17 cellular contexts compared by ENCODE assay signal in genomic region chr1:6832789-6833188, GRCh38. TPM values are rescaled to one million over a fixed set of nuclear protein-coding genes. Genes with fewer than 3 reads are reported as not detected.
DNase-seq lines count a peak whose midpoint lies in the region; ATAC-seq, FAIRE-seq and TF ChIP-seq lines count a peak whose summit lies in the region.
"Had no signal": no experiment of that assay in that cellular context is flagged by ENCODE, and none has a peak within 500 bp of the region (broad histone marks: within the 10 kb centered on the region; RNA-seq: fewer than 3 reads in every experiment).

No MANE protein-coding gene starts in this region.

- H3K4me3 ChIP-seq in GM12865 (ENCODE audit: low read depth, low read length) (no peak overlapping the region), pancreas (no peak overlapping the region)
- H3K4me3 ChIP-seq: spleen had no signal

- H3K9me3 ChIP-seq in pancreas = no peaks in the 10 kb centered on the region
- H3K9me3 ChIP-seq: spleen had no signal

- intact Hi-C loops in pancreas (cut with DNase I) = no loop called here
- intact Hi-C loops in activated naive CD4-positive, alpha-beta T cell treated with anti-CD3 and anti-CD28 coated beads for 36 hours (cut with micrococcal nuclease) = no loop called here

- no peaks in the 10 kb centered on the region for H3K27me3 ChIP-seq in pancreas
- H3K27me3 ChIP-seq: foreskin keratinocyte, spleen had no signal

- peak in 3 of 4 donors; percentile 53 to 56 (median 55) for ATAC-seq in pancreas
- ATAC-seq: foreskin keratinocyte had no signal

- H3K27me3 Mint-ChIP-seq in activated naive CD4-positive, alpha-beta T cell treated with anti-CD3 and anti-CD28 coated beads for 36 hours (ENCODE audit: low read depth) = no peaks in the 10 kb centered on the region
- H3K27me3 Mint-ChIP-seq: activated naive CD8-positive, alpha-beta T cell treated with anti-CD3 and anti-CD28 coated beads for 36 hours had no signal

- H3K27ac ChIP-seq in pancreas = no peak overlapping the region
- H3K27ac ChIP-seq: foreskin keratinocyte, parathyroid adenoma, spleen had no signal

- H3K4me1 ChIP-seq in pancreas = peaks cover 0 to 18% (median 8%) of the 10 kb centered on the region in 3 donors
- H3K4me1 ChIP-seq: foreskin keratinocyte, parathyroid adenoma had no signal

- TF ChIP-seq CTCF in GM12865 (IDR thresholded peaks at IDR 0.05; ENCODE audit: insufficient read depth, low read depth, low read length, missing control alignments) = no peak
- no peak for TF ChIP-seq CTCF in pancreas (IDR thresholded peaks at IDR 0.05)

- CTCF ChIA-PET in activated naive CD4-positive, alpha-beta T cell treated with anti-CD3 and anti-CD28 coated beads for 36 hours (lab: Charles Lee) = no interaction called here

- H3K4me3 Mint-ChIP-seq in activated naive CD4-positive, alpha-beta T cell treated with anti-CD3 and anti-CD28 coated beads for 36 hours = no peak overlapping the region
- H3K4me3 Mint-ChIP-seq: activated naive CD8-positive, alpha-beta T cell treated with anti-CD3 and anti-CD28 coated beads for 36 hours; T-helper 2 cell treated with Interferon-gamma antibody and Interleukin-4, amounts not matched to agents 5 μg/mL and 100 μg/mL, for 36 hours had no signal

- DNase-seq in GM12865 (ENCODE audit: low read depth) = peak; percentile 26
- DNase-seq in NCI-H187 treated with DMSO at 0.1 percent for 48 hours (lab: John Stamatoyannopoulos, UW) = peak; percentile 67
- peak; percentile 59 for DNase-seq in SHP77 treated with DMSO at 0.1 percent for 48 hours (lab: John Stamatoyannopoulos, UW)
- no peak for DNase-seq in pancreas
- DNase-seq in activated naive CD4-positive, alpha-beta T cell treated with anti-CD3 and anti-CD28 coated beads for 36 hours = no peak
- no peak for DNase-seq in activated CD4-positive, CD25-positive, alpha-beta regulatory T cell (lab: John Stamatoyannopoulos, UW)
- DNase-seq in activated T-cell treated with anti-CD3 and anti-CD28 coated beads, Interleukin-2, amount 50 U/mL, for 1 hour = no peak
- DNase-seq: activated naive CD8-positive, alpha-beta T cell treated with anti-CD3 and anti-CD28 coated beads for 36 hours; activated T-cell treated with anti-CD3 and anti-CD28 coated beads for 4 hours; AML-193; DND-41; foreskin keratinocyte; spleen had no signal

- H3K36me3 Mint-ChIP-seq in activated naive CD4-positive, alpha-beta T cell treated with anti-CD3 and anti-CD28 coated beads for 36 hours (ENCODE audit: low read depth) = peaks cover 15% of the 10 kb centered on the region

- no peaks in the 10 kb centered on the region for H3K36me3 ChIP-seq in pancreas

- WGBS in pancreas, 2 donors = 56 to 57% methylated on average over 2 of the region's 2 CpGs

- H3K27ac Mint-ChIP-seq in activated naive CD4-positive, alpha-beta T cell treated with anti-CD3 and anti-CD28 coated beads for 36 hours = no peak overlapping the region
- H3K27ac Mint-ChIP-seq: activated naive CD8-positive, alpha-beta T cell treated with anti-CD3 and anti-CD28 coated beads for 36 hours; T-helper 2 cell treated with Interferon-gamma antibody and Interleukin-4, amounts not matched to agents 5 μg/mL and 100 μg/mL, for 36 hours had no signal

- no peaks in the 10 kb centered on the region for H3K9me3 Mint-ChIP-seq in activated naive CD4-positive, alpha-beta T cell treated with anti-CD3 and anti-CD28 coated beads for 36 hours
- H3K9me3 Mint-ChIP-seq: activated naive CD8-positive, alpha-beta T cell treated with anti-CD3 and anti-CD28 coated beads for 36 hours; T-helper 2 cell treated with Interferon-gamma antibody and Interleukin-4, amounts not matched to agents 5 μg/mL and 100 μg/mL, for 36 hours had no signal

- no peak for FAIRE-seq in pancreas (lab: Jason Lieb, UNC)
- FAIRE-seq: endometrium, HTR-8/SVneo had no signal

- H3K4me1 Mint-ChIP-seq in activated naive CD4-positive, alpha-beta T cell treated with anti-CD3 and anti-CD28 coated beads for 36 hours (ENCODE audit: low read depth) = peaks cover 3% of the 10 kb centered on the region

RNA-seq across cellular contexts. Expression of gene CAMTA1, which starts 47.5 kb away (rescaled TPM):
- 10 to 100 TPM; 13.0 to 39.8 (median 20.8) TPM for total RNA-seq in pancreas
- polyA plus RNA-seq in pancreas = 10 to 100 TPM; 47.9 to 54.2 TPM
- 10 to 100 TPM; 61.5 to 70.9 TPM for total RNA-seq in activated naive CD4-positive, alpha-beta T cell treated with anti-CD3 and anti-CD28 coated beads for 36 hours

Comparison
In these comparisons a context has a peak if more than half of its experiments do, and no peak if none do; other contexts are left out.
1. DNase-seq: peak in GM12865 (single experiment), NCI-H187 treated with DMSO at 0.1 percent for 48 hours (single experiment) and SHP77 treated with DMSO at 0.1 percent for 48 hours (single experiment); none in pancreas (0 of 6), activated naive CD4-positive, alpha-beta T cell treated with anti-CD3 and anti-CD28 coated beads for 36 hours (single experiment), activated CD4-positive, CD25-positive, alpha-beta regulatory T cell (0 of 4) and activated T-cell treated with anti-CD3 and anti-CD28 coated beads, Interleukin-2, amount 50 U/mL, for 1 hour (single experiment).